In the genomic region with DNA sequence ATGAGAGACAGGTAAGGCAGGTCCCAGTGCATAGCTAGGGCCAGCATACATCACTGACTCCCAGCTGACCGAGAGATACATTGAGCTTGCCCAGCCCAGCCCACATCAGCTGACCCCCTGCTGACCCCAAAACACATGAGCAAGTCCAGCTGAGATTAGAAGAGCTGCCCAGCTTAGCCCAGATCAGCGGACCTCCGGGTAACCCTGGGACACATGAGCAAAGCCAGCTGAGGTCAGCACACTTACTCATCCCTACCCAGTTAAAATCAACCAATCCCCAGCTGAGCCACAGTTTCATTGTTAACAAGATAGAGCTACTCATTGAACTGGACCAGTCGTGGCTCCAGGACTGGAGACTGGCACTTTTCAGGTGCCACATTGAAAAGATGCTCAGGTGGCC, we compare ENCODE assay signal across 18 cellular contexts. TPM values are rescaled to one million over a fixed set of nuclear protein-coding genes. Genes with fewer than 3 reads are reported as not detected.
DNase-seq lines count a peak whose midpoint lies in the region; TF ChIP-seq lines count a peak whose summit lies in the region.
"Had no signal": no experiment of that assay in that cellular context is flagged by ENCODE, and none has a peak within 500 bp of the region (broad histone marks: within the 10 kb centered on the region; RNA-seq: fewer than 3 reads in every experiment).

No MANE protein-coding gene starts in this region.

- peak; percentile 17 for DNase-seq in AG10803 (ENCODE audit: low read depth)
- DNase-seq in HT1080 (ENCODE audit: low read depth) = peak; percentile 51
- peak; percentile 10 for DNase-seq in astrocyte of the hippocampus (ENCODE audit: low read depth, low spot score)
- peak; percentile 26 for DNase-seq in hepatic stellate cell (ENCODE audit: low spot score)
- DNase-seq in NCI-H1105 treated with DMSO at 0.1 percent for 48 hours (lab: John Stamatoyannopoulos, UW) = no peak
- no peak for DNase-seq in cardiac septum (ENCODE audit: low spot score)
- no peak for DNase-seq in NCI-H1092 (lab: John Stamatoyannopoulos, UW)
- DNase-seq in HuH-7 (ENCODE audit: low spot score) = no peak
- DNase-seq: activated CD8-positive, alpha-beta memory T cell treated with anti-CD3 and anti-CD28 coated beads, Interleukin-2, amount 10 ng/mL, durations not matched to agents 7 days and 5 days; body of pancreas; effector memory CD4-positive, alpha-beta T cell; NCI-H1436 treated with DMSO at 0.1 percent for 48 hours; NCI-H2227 treated with DMSO at 0.1 percent for 48 hours; nucleus accumbens; sigmoid colon; stimulated activated CD4-positive, alpha-beta T cell treated with anti-CD3 and anti-CD28 coated beads, Interleukin-4, amount 100 ng/mL, for 24 hours; upper lobe of left lung had no signal

- H3K4me3 ChIP-seq in AG10803 (ENCODE audit: low read length) = no peak overlapping the region
- H3K4me3 ChIP-seq: body of pancreas, sigmoid colon, upper lobe of left lung had no signal

- TF ChIP-seq CTCF in AG10803 (conservative IDR thresholded peaks at IDR 0.05; ENCODE audit: low read length) = no peak

- intact Hi-C loops in cardiac septum (cut with DNase I) = no loop called here

RNA-seq across cellular contexts. Expression of gene FBXO34, which starts 21.8 kb away (rescaled TPM):
- 16.0 and 19.4 TPM in 2 replicates for total RNA-seq in HT1080 (2014; rRNA removed; shearing (Covaris generic))
- polyA plus RNA-seq in HT1080 (2015; cell fraction: cytosol; rRNA removed) = 8.9 and 11.2 TPM in 2 replicates
- 38.9 and 42.9 TPM in 2 replicates for polyA plus RNA-seq in HT1080 (2015; cell fraction: nucleus; rRNA removed)
- total RNA-seq in cardiac septum = 17.4 TPM

RNA-seq across cellular contexts. Expression of gene DLGAP5, which starts 58.0 kb away (rescaled TPM):
- 42.8 and 53.6 TPM in 2 replicates for total RNA-seq in HT1080 (2014; rRNA removed; shearing (Covaris generic))
- 42.3 and 46.3 TPM in 2 replicates for polyA plus RNA-seq in HT1080 (2015; cell fraction: cytosol; rRNA removed)
- 105 and 106 TPM in 2 replicates for polyA plus RNA-seq in HT1080 (2015; cell fraction: nucleus; rRNA removed)
- total RNA-seq in cardiac septum = 0.08 TPM
- total RNA-seq: body of pancreas had no signal
- polyA plus RNA-seq: IgD-negative memory B cell had no signal

Comparison
In these comparisons a context has a peak if more than half of its experiments do, and no peak if none do; other contexts are left out.
1. DNase-seq: peak in AG10803 (single experiment), HT1080 (single experiment), astrocyte of the hippocampus (single experiment) and hepatic stellate cell (single experiment); none in NCI-H1105 treated with DMSO at 0.1 percent for 48 hours (single experiment), cardiac septum (single experiment), NCI-H1092 (single experiment) and HuH-7 (single experiment).
2. RNA of gene DLGAP5, which starts 58.0 kb away (total RNA-seq): 42.8 to 53.6 TPM in HT1080; 0.08 TPM in cardiac septum (single experiment); every median in the first group is over 10 times any median in the second.